In the genomic region with DNA sequence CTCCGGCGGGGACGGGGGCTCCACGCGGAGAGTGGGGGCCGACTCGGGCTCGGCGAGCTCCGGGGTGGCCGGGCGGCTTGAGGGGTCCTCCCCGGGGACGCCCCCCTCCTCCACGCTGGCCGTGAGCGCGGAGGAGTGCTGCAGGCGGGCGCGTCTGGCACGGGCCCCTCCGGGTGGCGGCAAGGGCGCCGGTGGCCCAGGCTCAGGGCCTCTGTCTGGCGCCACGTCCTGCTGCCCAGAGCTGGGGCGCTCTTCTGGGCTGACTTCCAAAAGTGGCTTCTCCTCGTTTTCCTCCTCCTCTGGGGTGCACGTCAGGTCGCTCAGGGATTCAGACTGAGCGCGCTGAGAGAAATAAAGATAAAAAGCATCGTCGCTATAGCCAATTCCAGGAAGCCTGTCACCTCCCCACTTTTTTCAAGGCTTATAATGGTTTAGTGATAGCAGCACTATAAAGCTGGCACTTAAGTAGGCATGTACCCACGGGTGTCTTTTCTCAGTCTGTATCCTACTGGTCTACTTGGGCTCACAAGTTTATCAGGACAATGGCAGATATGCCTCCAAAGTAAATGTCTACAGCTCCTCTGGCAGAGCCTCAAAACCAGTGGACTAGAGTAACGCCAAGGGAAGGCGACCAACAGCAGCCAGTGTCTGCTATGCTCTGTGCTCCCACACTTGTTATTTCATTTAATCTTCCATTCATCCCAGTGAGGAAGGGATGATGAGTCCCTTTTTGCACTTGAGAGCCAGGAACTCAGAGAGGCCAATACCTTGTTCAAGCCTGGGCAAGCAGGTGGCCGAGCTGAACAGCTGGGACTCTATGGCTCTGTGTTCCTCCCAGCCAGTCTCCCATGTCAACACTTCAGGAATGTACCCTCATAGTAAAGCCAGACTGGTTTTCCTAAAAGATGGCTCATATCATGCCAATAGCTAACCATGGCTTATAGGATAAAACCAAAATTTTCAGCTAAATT, we compare ENCODE assay signal across 9 cellular contexts.
A peak's percentile ranks its signal among the peaks of the same experiment; 100 is the strongest.
DNase-seq lines count a peak whose midpoint lies in the region; ATAC-seq and TF ChIP-seq lines count a peak whose summit lies in the region.
"Had no signal": no experiment of that assay in that cellular context is flagged by ENCODE, and none has a peak within 500 bp of the region (broad histone marks: within the 10 kb centered on the region; RNA-seq: fewer than 3 reads in every experiment).

No MANE protein-coding gene starts in this region.

- H3K27ac Mint-ChIP-seq in activated naive CD4-positive, alpha-beta T cell treated with anti-CD3 and anti-CD28 coated beads for 36 hours: no peak overlapping the region
- H3K27ac Mint-ChIP-seq in activated naive CD4-positive, alpha-beta T cell treated with anti-CD3 and anti-CD28 coated beads, Interleukin-2, amount 50 U/mL, for 72 hours: peak overlapping the region in 1 of 2 donors; percentile 88
- H3K27ac Mint-ChIP-seq in glutamatergic neuron (ENCODE audit: unreplicated experiment) (peak overlapping the region; percentile 83), nephron progenitor cell (no peak overlapping the region)

- no peak for DNase-seq in activated naive CD4-positive, alpha-beta T cell treated with anti-CD3 and anti-CD28 coated beads for 36 hours
- DNase-seq in activated naive CD4-positive, alpha-beta T cell treated with anti-CD3 and anti-CD28 coated beads, Interleukin-2, amount 50 U/mL, for 72 hours (ENCODE audit: low spot score in 2 of 2): no peak
- DNase-seq in glutamatergic neuron (no peak), nephron progenitor cell (peak; percentile 21), vagina (ENCODE audit: extremely low spot score in 2 of 2) (no peak), SKM-1 treated with dmso at 0.1 percent for 144 hours (lab: John Stamatoyannopoulos, UW; ENCODE audit: unreplicated experiment) (no peak), left colon (no peak)
- DNase-seq: BE2C had no signal

- peak overlapping the region; percentile 40 to 46 for H3K4me3 ChIP-seq in vagina

- no peaks in the 10 kb centered on the region for H3K36me3 ChIP-seq in vagina
- H3K36me3 ChIP-seq: BE2C had no signal

- TF ChIP-seq CTCF in glutamatergic neuron (IDR thresholded peaks at IDR 0.05; ENCODE audit: partially characterized antibody, unreplicated experiment): no peak
- TF ChIP-seq CTCF in nephron progenitor cell (IDR thresholded peaks at IDR 0.05): no peak
- no peak for TF ChIP-seq CTCF in vagina (IDR thresholded peaks at IDR 0.05)

- H3K4me3 Mint-ChIP-seq in activated naive CD4-positive, alpha-beta T cell treated with anti-CD3 and anti-CD28 coated beads for 36 hours: peak overlapping the region; percentile 76
- peak overlapping the region; percentile 90 for H3K4me3 Mint-ChIP-seq in glutamatergic neuron (ENCODE audit: unreplicated experiment)
- peak overlapping the region; percentile 82 for H3K4me3 Mint-ChIP-seq in nephron progenitor cell

- H3K9me3 Mint-ChIP-seq in activated naive CD4-positive, alpha-beta T cell treated with anti-CD3 and anti-CD28 coated beads for 36 hours: no peaks in the 10 kb centered on the region
- no peaks in the 10 kb centered on the region for H3K9me3 Mint-ChIP-seq in activated naive CD4-positive, alpha-beta T cell treated with anti-CD3 and anti-CD28 coated beads, Interleukin-2, amount 50 U/mL, for 72 hours
- H3K9me3 Mint-ChIP-seq in glutamatergic neuron (ENCODE audit: unreplicated experiment) (peaks cover 6% of the 10 kb centered on the region), nephron progenitor cell (peaks cover 9% of the 10 kb centered on the region)

- no peaks in the 10 kb centered on the region for H3K27me3 ChIP-seq in vagina
- H3K27me3 ChIP-seq: BE2C had no signal

- peak overlapping the region; percentile 77 for H3K27ac ChIP-seq in vagina

- peaks cover 22% of the 10 kb centered on the region for H3K4me1 Mint-ChIP-seq in activated naive CD4-positive, alpha-beta T cell treated with anti-CD3 and anti-CD28 coated beads for 36 hours (ENCODE audit: low read depth)
- H3K4me1 Mint-ChIP-seq in glutamatergic neuron (ENCODE audit: low read depth, unreplicated experiment) (peaks cover 6% of the 10 kb centered on the region), nephron progenitor cell (peaks cover 15% of the 10 kb centered on the region)

- intact Hi-C loops in activated naive CD4-positive, alpha-beta T cell treated with anti-CD3 and anti-CD28 coated beads for 36 hours (cut with micrococcal nuclease): no loop called here
- intact Hi-C loops in vagina (cut with DNase I): no loop called here
- intact Hi-C loops in left colon (cut with DNase I, micrococcal nuclease): no loop called here

- no peaks in the 10 kb centered on the region for H3K36me3 Mint-ChIP-seq in activated naive CD4-positive, alpha-beta T cell treated with anti-CD3 and anti-CD28 coated beads for 36 hours (ENCODE audit: low read depth)
- peaks cover 4 to 5% of the 10 kb centered on the region in 2 donors for H3K36me3 Mint-ChIP-seq in activated naive CD4-positive, alpha-beta T cell treated with anti-CD3 and anti-CD28 coated beads, Interleukin-2, amount 50 U/mL, for 72 hours
- no peaks in the 10 kb centered on the region for H3K36me3 Mint-ChIP-seq in glutamatergic neuron (ENCODE audit: unreplicated experiment)
- H3K36me3 Mint-ChIP-seq in nephron progenitor cell (ENCODE audit: low read depth): no peaks in the 10 kb centered on the region

- H3K9me3 ChIP-seq in vagina: no peaks in the 10 kb centered on the region
- H3K9me3 ChIP-seq: BE2C had no signal

- ATAC-seq in activated naive CD4-positive, alpha-beta T cell treated with anti-CD3 and anti-CD28 coated beads, Interleukin-2, amount 50 U/mL, for 72 hours: no peak
- ATAC-seq in GM18873 (IDR thresholded peaks at IDR 0.05; ENCODE audit: low FRiP score, unreplicated experiment): no peak
- no peak for ATAC-seq in left colon

- H3K4me1 ChIP-seq in vagina: peaks cover 9% of the 10 kb centered on the region
- H3K4me1 ChIP-seq: BE2C had no signal

- TF ChIP-seq POLR2A in vagina (IDR thresholded peaks at IDR 0.05): no peak

- peaks cover 2% of the 10 kb centered on the region for H3K27me3 Mint-ChIP-seq in activated naive CD4-positive, alpha-beta T cell treated with anti-CD3 and anti-CD28 coated beads for 36 hours (ENCODE audit: low read depth)
- H3K27me3 Mint-ChIP-seq in glutamatergic neuron (ENCODE audit: unreplicated experiment) (peaks cover 11% of the 10 kb centered on the region), nephron progenitor cell (ENCODE audit: low read depth, poor library complexity) (peaks cover 67% of the 10 kb centered on the region)

- CTCF ChIA-PET in activated naive CD4-positive, alpha-beta T cell treated with anti-CD3 and anti-CD28 coated beads for 36 hours (lab: Charles Lee): interaction anchor here (0.7 to 1.5 kb wide), 5 partner anchors 45 to 189 kb away, joined by 3 to 6 read pairs (median 3); a partner anchor contains a TSS
